Comparison of ENCODE assay signal across 30 cellular contexts in the genomic region with DNA sequence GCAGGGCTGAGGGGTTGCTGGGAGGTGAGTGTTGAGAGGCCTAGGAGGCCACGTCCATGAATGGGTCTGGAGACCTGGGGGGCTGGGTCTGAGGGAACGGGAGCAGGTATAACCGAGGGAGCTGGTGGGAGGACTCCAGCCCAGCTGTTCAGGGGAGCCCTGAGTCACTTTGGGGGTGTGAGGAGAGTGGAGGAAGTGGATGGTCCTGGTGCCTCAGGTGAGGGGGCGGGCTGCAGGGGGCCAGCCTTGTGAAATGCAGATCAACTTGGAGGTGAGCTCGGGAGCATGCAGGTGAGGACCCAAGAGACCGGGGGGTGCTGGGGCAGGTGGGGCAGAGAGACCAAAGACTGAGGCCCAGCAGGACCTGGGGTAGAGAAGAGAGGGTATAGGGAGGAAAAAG.
"Had no signal": no experiment of that assay in that cellular context is flagged by ENCODE, and none has a peak within 500 bp of the region (broad histone marks: within the 10 kb centered on the region; RNA-seq: fewer than 3 reads in every experiment).

No MANE protein-coding gene starts in this region.

- H3K9me3 Mint-ChIP-seq: activated CD4-positive, alpha-beta memory T cell treated with anti-CD3 and anti-CD28 coated beads for 36 hours; activated CD4-positive, alpha-beta T cell treated with anti-CD3 and anti-CD28 coated beads, Interleukin-2, amount 10 ng/mL, durations not matched to agents 24 days and 14 days; activated naive CD4-positive, alpha-beta T cell treated with anti-CD3 and anti-CD28 coated beads for 36 hours; activated naive CD4-positive, alpha-beta T cell treated with anti-CD3 and anti-CD28 coated beads, Interleukin-2, amount 50 U/mL, for 24 hours; activated naive CD8-positive, alpha-beta T cell treated with anti-CD3 and anti-CD28 coated beads for 36 hours; activated naive CD8-positive, alpha-beta T cell treated with anti-CD3 and anti-CD28 coated beads, Interleukin-2, amount 50 U/mL, for 24 hours; activated T-helper 1 cell treated with anti-CD3 and anti-CD28 coated beads, Interleukin-12 subunit alpha, Interleukin-12 subunit beta, Interleukin-2, Interleukin-4 antibody, amounts not matched to agents 30 ng/mL and 10 ng/mL and 1 ng/mL, durations not matched to agents 14 hours and 24 hours and 36 hours; activated T-helper 2 cell treated with anti-CD3 and anti-CD28 coated beads, Interferon-gamma antibody, Interleukin-2, Interleukin-4, amounts not matched to agents 10 μg/mL and 5 μg/mL and 100 μg/mL, durations not matched to agents 14 hours and 24 hours and 36 hours; effector memory CD8-positive, alpha-beta T cell had no signal

- H3K36me3 Mint-ChIP-seq: activated CD4-positive, alpha-beta memory T cell treated with anti-CD3 and anti-CD28 coated beads for 36 hours; activated CD8-positive, alpha-beta memory T cell treated with anti-CD3 and anti-CD28 coated beads, Interleukin-2, amount 10 ng/mL, durations not matched to agents 7 days and 5 days; activated naive CD4-positive, alpha-beta T cell treated with anti-CD3 and anti-CD28 coated beads, Interleukin-2, amount 50 U/mL, for 24 hours; activated naive CD8-positive, alpha-beta T cell treated with anti-CD3 and anti-CD28 coated beads for 36 hours had no signal

- H3K9me3 ChIP-seq: adrenal gland, body of pancreas, esophagus muscularis mucosa, gastrocnemius medialis had no signal

- H3K27me3 ChIP-seq: body of pancreas, gastrocnemius medialis had no signal

- DNase-seq: activated CD4-positive, alpha-beta memory T cell treated with anti-CD3 and anti-CD28 coated beads for 36 hours; activated CD4-positive, alpha-beta T cell treated with anti-CD3 and anti-CD28 coated beads for 36 hours; activated CD4-positive, alpha-beta T cell treated with anti-CD3 and anti-CD28 coated beads, Interleukin-2, amount 10 ng/mL, durations not matched to agents 24 days and 14 days; activated CD4-positive, CD25-positive, alpha-beta regulatory T cell; activated CD4-positive, CD25-positive, alpha-beta regulatory T cell treated with anti-CD3 and anti-CD28 coated beads, Interleukin-2, amount 50 U/mL, for 72 hours; activated CD8-positive, alpha-beta memory T cell treated with anti-CD3 and anti-CD28 coated beads, Interleukin-2, amount 10 ng/mL, durations not matched to agents 7 days and 5 days; activated CD8-positive, alpha-beta memory T cell treated with anti-CD3 and anti-CD28 coated beads, Interleukin-2, amount 50 U/mL, for 4 hours; activated CD8-positive, alpha-beta T cell treated with anti-CD3 and anti-CD28 coated beads, Interleukin-2, amount 10 ng/mL, durations not matched to agents 7 days and 5 days; activated effector memory CD4-positive, alpha-beta T cell treated with anti-CD3 and anti-CD28 coated beads, Interleukin-2, amount 50 U/mL, for 16 hours; activated naive CD4-positive, alpha-beta T cell treated with anti-CD3 and anti-CD28 coated beads for 36 hours; activated naive CD8-positive, alpha-beta T cell treated with anti-CD3 and anti-CD28 coated beads for 36 hours; activated naive CD8-positive, alpha-beta T cell treated with anti-CD3 and anti-CD28 coated beads, Interleukin-2, amount 50 U/mL, for 24 hours; activated T-cell treated with anti-CD3 and anti-CD28 coated beads, Interleukin-2, amount 50 U/mL, for 1 hour; activated T-cell treated with anti-CD3 and anti-CD28 coated beads, Interleukin-2, amount 50 U/mL, for 48 hours; amygdala; aorta; body of pancreas; caudate nucleus; effector CD4-positive, alpha-beta T cell; effector memory CD8-positive, alpha-beta T cell; erythroblast; foreskin keratinocyte; gastrocnemius medialis; head of caudate nucleus; T-helper 2 cell had no signal

- H3K27ac Mint-ChIP-seq: activated CD4-positive, alpha-beta memory T cell treated with anti-CD3 and anti-CD28 coated beads for 36 hours; activated CD4-positive, alpha-beta T cell treated with anti-CD3 and anti-CD28 coated beads for 36 hours; activated CD4-positive, alpha-beta T cell treated with anti-CD3 and anti-CD28 coated beads, Interleukin-2, amount 10 ng/mL, durations not matched to agents 24 days and 14 days; activated CD8-positive, alpha-beta memory T cell treated with anti-CD3 and anti-CD28 coated beads, Interleukin-2, amount 10 ng/mL, durations not matched to agents 7 days and 5 days; activated CD8-positive, alpha-beta T cell treated with anti-CD3 and anti-CD28 coated beads, Interleukin-2, amount 10 ng/mL, durations not matched to agents 7 days and 5 days; activated naive CD4-positive, alpha-beta T cell treated with anti-CD3 and anti-CD28 coated beads for 36 hours; activated naive CD4-positive, alpha-beta T cell treated with anti-CD3 and anti-CD28 coated beads, Interleukin-2, amount 50 U/mL, for 24 hours; activated naive CD8-positive, alpha-beta T cell treated with anti-CD3 and anti-CD28 coated beads for 36 hours; activated naive CD8-positive, alpha-beta T cell treated with anti-CD3 and anti-CD28 coated beads, Interleukin-2, amount 50 U/mL, for 24 hours; activated T-helper 1 cell treated with anti-CD3 and anti-CD28 coated beads, Interleukin-12 subunit alpha, Interleukin-12 subunit beta, Interleukin-2, Interleukin-4 antibody, amounts not matched to agents 30 ng/mL and 10 ng/mL and 1 ng/mL, durations not matched to agents 14 hours and 24 hours and 36 hours; activated T-helper 2 cell treated with anti-CD3 and anti-CD28 coated beads, Interferon-gamma antibody, Interleukin-2, Interleukin-4, amounts not matched to agents 10 μg/mL and 5 μg/mL and 100 μg/mL, durations not matched to agents 14 hours and 24 hours and 36 hours; effector memory CD8-positive, alpha-beta T cell had no signal

- H3K27ac ChIP-seq: adrenal gland, body of pancreas, esophagus muscularis mucosa, foreskin keratinocyte, gastrocnemius medialis had no signal

- H3K4me1 ChIP-seq: foreskin keratinocyte had no signal

- H3K4me3 ChIP-seq: adrenal gland, body of pancreas, esophagus muscularis mucosa, gastrocnemius medialis had no signal

- H3K4me3 Mint-ChIP-seq: activated CD4-positive, alpha-beta memory T cell treated with anti-CD3 and anti-CD28 coated beads for 36 hours; activated CD4-positive, alpha-beta T cell treated with anti-CD3 and anti-CD28 coated beads for 36 hours; activated CD4-positive, alpha-beta T cell treated with anti-CD3 and anti-CD28 coated beads, Interleukin-2, amount 10 ng/mL, durations not matched to agents 24 days and 14 days; activated CD8-positive, alpha-beta memory T cell treated with anti-CD3 and anti-CD28 coated beads, Interleukin-2, amount 10 ng/mL, durations not matched to agents 7 days and 5 days; activated CD8-positive, alpha-beta T cell treated with anti-CD3 and anti-CD28 coated beads, Interleukin-2, amount 10 ng/mL, durations not matched to agents 7 days and 5 days; activated naive CD4-positive, alpha-beta T cell treated with anti-CD3 and anti-CD28 coated beads for 36 hours; activated naive CD4-positive, alpha-beta T cell treated with anti-CD3 and anti-CD28 coated beads, Interleukin-2, amount 50 U/mL, for 24 hours; activated naive CD8-positive, alpha-beta T cell treated with anti-CD3 and anti-CD28 coated beads for 36 hours; activated naive CD8-positive, alpha-beta T cell treated with anti-CD3 and anti-CD28 coated beads, Interleukin-2, amount 50 U/mL, for 24 hours; activated T-helper 1 cell treated with anti-CD3 and anti-CD28 coated beads, Interleukin-12 subunit alpha, Interleukin-12 subunit beta, Interleukin-2, Interleukin-4 antibody, amounts not matched to agents 30 ng/mL and 10 ng/mL and 1 ng/mL, durations not matched to agents 14 hours and 24 hours and 36 hours had no signal

- ATAC-seq: activated CD4-positive, alpha-beta T cell treated with anti-CD3 and anti-CD28 coated beads for 36 hours; activated CD8-positive, alpha-beta memory T cell treated with anti-CD3 and anti-CD28 coated beads, Interleukin-2, amount 10 ng/mL, durations not matched to agents 7 days and 5 days; activated CD8-positive, alpha-beta T cell treated with anti-CD3 and anti-CD28 coated beads, Interleukin-2, amount 10 ng/mL, durations not matched to agents 7 days and 5 days; activated naive CD8-positive, alpha-beta T cell treated with anti-CD3 and anti-CD28 coated beads, Interleukin-2, amount 50 U/mL, for 24 hours; body of pancreas; effector memory CD8-positive, alpha-beta T cell; foreskin keratinocyte; gastrocnemius medialis had no signal

- H3K36me3 ChIP-seq: adrenal gland, esophagus muscularis mucosa, gastrocnemius medialis had no signal
